ENCODE assay signal across 9 cellular contexts in genomic region chr6:37182736-37183590, GRCh38. TPM values are rescaled to one million over a fixed set of nuclear protein-coding genes. Genes with fewer than 3 reads are reported as not detected.
DNase-seq lines count a peak whose midpoint lies in the region; ATAC-seq and TF ChIP-seq lines count a peak whose summit lies in the region.
"Had no signal": no experiment of that assay in that cellular context is flagged by ENCODE, and none has a peak within 500 bp of the region (broad histone marks: within the 10 kb centered on the region; RNA-seq: fewer than 3 reads in every experiment).

No MANE protein-coding gene starts in this region.

- H3K4me3 ChIP-seq in esophagus squamous epithelium (no peak overlapping the region), SJCRH30 (no peak overlapping the region), BE2C (ENCODE audit: low read depth, low read length) (no peak overlapping the region)

- TF ChIP-seq POLR2A in esophagus squamous epithelium (IDR thresholded peaks at IDR 0.05), result no peak

- H3K9me3 ChIP-seq in esophagus squamous epithelium (no peaks in the 10 kb centered on the region), SJCRH30 (replicated peaks) (no peaks in the 10 kb centered on the region), BE2C (no peaks in the 10 kb centered on the region)

- H3K27ac ChIP-seq in esophagus squamous epithelium (peak overlapping the region; percentile 8 to 66 (median 49)), SJCRH30 (no peak overlapping the region)
- H3K27ac ChIP-seq: epithelial cell of prostate had no signal

- H3K36me3 ChIP-seq in esophagus squamous epithelium (no peaks in the 10 kb centered on the region), SJCRH30 (no peaks in the 10 kb centered on the region), BE2C (no peaks in the 10 kb centered on the region)

- H3K4me1 ChIP-seq in esophagus squamous epithelium, result peaks cover 0 to 16% (median 0%) of the 10 kb centered on the region in 3 donors
- no peaks in the 10 kb centered on the region for H3K4me1 ChIP-seq in SJCRH30
- no peaks in the 10 kb centered on the region for H3K4me1 ChIP-seq in BE2C

- peak; percentile 48 for DNase-seq in activated CD4-positive, CD25-positive, alpha-beta regulatory T cell treated with anti-CD3 and anti-CD28 coated beads, Interleukin-2, amount 50 U/mL, for 72 hours
- no peak for DNase-seq in esophagus squamous epithelium (lab: John Stamatoyannopoulos, UW)
- peak; percentile 51 for DNase-seq in stimulated activated CD4-positive, alpha-beta T cell treated with anti-CD3 and anti-CD28 coated beads, Interleukin-4, amount 100 ng/mL, for 24 hours
- DNase-seq in SJCRH30, result no peak
- DNase-seq in BE2C, result no peak

- 68 to 78% methylated on average over 7 to 8 of the region's 8 CpGs for WGBS in esophagus squamous epithelium, 2 donors

- ATAC-seq in HG03108 (IDR thresholded peaks at IDR 0.05; ENCODE audit: unreplicated experiment) (peak; percentile 54), HG02981 (IDR thresholded peaks at IDR 0.05; ENCODE audit: unreplicated experiment) (no peak), HG03045 (IDR thresholded peaks at IDR 0.05; ENCODE audit: unreplicated experiment) (no peak)

- intact Hi-C loops in esophagus squamous epithelium (cut with DNase I), result no loop called here

- H3K27me3 ChIP-seq in esophagus squamous epithelium (no peaks in the 10 kb centered on the region), SJCRH30 (no peaks in the 10 kb centered on the region), BE2C (no peaks in the 10 kb centered on the region)

- no peak for TF ChIP-seq CTCF in esophagus squamous epithelium (IDR thresholded peaks at IDR 0.05)
- no peak for TF ChIP-seq CTCF in BE2C (IDR thresholded peaks at IDR 0.05; ENCODE audit: low read depth, low read length)

RNA-seq across cellular contexts. Expression of gene PIM1, which starts 13.0 kb away (rescaled TPM):
- 100 to 1,000 TPM in 2 of 4 donors, 10 to 100 TPM in 2; 57.3 to 206 (median 96.6) TPM for total RNA-seq in esophagus squamous epithelium
- 15.2 and 16.4 TPM in 2 replicates for total RNA-seq in SJCRH30 (2014; rRNA removed; shearing (Covaris generic))
- polyA plus RNA-seq in BE2C (2012; ENCODE audit: insufficient read depth, insufficient read length, low read depth), result 64.9 TPM

Comparison
In these comparisons a context has a peak if more than half of its experiments do, and no peak if none do; other contexts are left out.
1. DNase-seq: peak in activated CD4-positive, CD25-positive, alpha-beta regulatory T cell treated with anti-CD3 and anti-CD28 coated beads, Interleukin-2, amount 50 U/mL, for 72 hours (single experiment) and stimulated activated CD4-positive, alpha-beta T cell treated with anti-CD3 and anti-CD28 coated beads, Interleukin-4, amount 100 ng/mL, for 24 hours (single experiment); none in esophagus squamous epithelium (single experiment), SJCRH30 (0 of 2) and BE2C (single experiment).